In the genomic region with DNA sequence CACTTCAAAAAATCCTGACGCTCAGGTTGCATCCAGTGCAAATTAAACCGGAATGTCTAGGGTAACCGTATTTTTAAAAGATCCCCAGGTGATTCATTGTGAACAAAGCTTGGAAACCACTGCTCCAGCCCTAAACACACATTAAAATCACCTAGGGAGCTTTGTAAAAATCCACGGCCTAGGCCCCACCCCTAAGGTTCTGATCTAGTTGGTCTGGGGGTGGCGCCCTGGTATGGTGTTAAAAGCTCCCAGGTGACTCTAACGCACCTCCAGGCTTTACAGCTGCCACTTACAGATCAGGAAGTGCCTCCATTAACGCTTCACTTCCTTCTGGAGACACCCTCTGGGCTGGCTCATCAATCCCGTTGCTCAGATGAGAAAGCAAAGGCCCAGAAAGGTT, we compare ENCODE assay signal across 15 cellular contexts.
DNase-seq lines count a peak whose midpoint lies in the region; ATAC-seq and TF ChIP-seq lines count a peak whose summit lies in the region.
"Had no signal": no experiment of that assay in that cellular context is flagged by ENCODE, and none has a peak within 500 bp of the region (broad histone marks: within the 10 kb centered on the region; RNA-seq: fewer than 3 reads in every experiment).

No MANE protein-coding gene starts in this region.

- in situ Hi-C loops in G401 (cut with HindIII; ENCODE audit: low sequenced_read_pairs): no loop called here

- H3K4me1 ChIP-seq in NT2/D1 (ENCODE audit: insufficient read depth, insufficient read length) (peaks cover 35% of the 10 kb centered on the region), iPS-15b (ENCODE audit: control insufficient read depth, insufficient read depth, low read length) (peaks cover 6% of the 10 kb centered on the region)

- WGBS in lower leg skin, 2 donors: 46 to 51% methylated on average over 8 of the region's 8 CpGs

- H3K9ac ChIP-seq in NT2/D1 (ENCODE audit: insufficient read length, low read depth) (peak overlapping the region; percentile 26), iPS-15b (ENCODE audit: low read depth, low read length) (peak overlapping the region; percentile 37)

- TF ChIP-seq POLR2A in lower leg skin (IDR thresholded peaks at IDR 0.05): no peak

- peak; percentile 53 for DNase-seq in DMS79 (lab: John Stamatoyannopoulos, UW)
- DNase-seq in NCI-H2029 treated with DMSO at 0.1 percent for 48 hours (lab: John Stamatoyannopoulos, UW): peak; percentile 55
- DNase-seq in NT2/D1 (ENCODE audit: low read depth, low spot score): no peak
- no peak for DNase-seq in G401 (ENCODE audit: low spot score)
- no peak for DNase-seq in mesenteric fat pad (ENCODE audit: low spot score)
- DNase-seq in lower leg skin (ENCODE audit: low spot score in 2 of 2): no peak
- DNase-seq: activated CD4-positive, CD25-positive, alpha-beta regulatory T cell; activated CD8-positive, alpha-beta memory T cell treated with anti-CD3 and anti-CD28 coated beads, Interleukin-2, amount 10 ng/mL, durations not matched to agents 7 days and 5 days; activated gamma-delta T cell treated with Interleukin-2 at 50 U/mL for 16 hours; KG1; NCI-H1930; right cardiac atrium; SW 1271 had no signal

- H3K36me3 ChIP-seq in NT2/D1 (ENCODE audit: insufficient read depth, insufficient read length, low read length): no peaks in the 10 kb centered on the region
- H3K36me3 ChIP-seq in iPS-15b (ENCODE audit: control insufficient read depth, insufficient read depth, low read length): peaks cover 9% of the 10 kb centered on the region

- no peak for TF ChIP-seq CTCF in lower leg skin (IDR thresholded peaks at IDR 0.05)

- H3K4me3 ChIP-seq in NT2/D1 (ENCODE audit: insufficient read length, low read depth) (no peak overlapping the region), iPS-15b (ENCODE audit: low read depth, low read length) (no peak overlapping the region), lower leg skin (ENCODE audit: low read depth, poor library complexity, severe bottlenecking) (no peak overlapping the region)

- intact Hi-C loops in lower leg skin (cut with DNase I; ENCODE audit: low total_unique reads): no loop called here

- ATAC-seq in GM18868 (IDR thresholded peaks at IDR 0.05; ENCODE audit: unreplicated experiment): no peak
- ATAC-seq: activated CD8-positive, alpha-beta memory T cell treated with anti-CD3 and anti-CD28 coated beads, Interleukin-2, amount 10 ng/mL, durations not matched to agents 7 days and 5 days; right cardiac atrium had no signal

- H3K27me3 ChIP-seq in NT2/D1 (ENCODE audit: insufficient read depth, insufficient read length) (no peaks in the 10 kb centered on the region), iPS-15b (ENCODE audit: control insufficient read depth, insufficient read depth, low read length) (no peaks in the 10 kb centered on the region)

- H3K9me3 ChIP-seq in NT2/D1 (ENCODE audit: insufficient read depth, low read length) (no peaks in the 10 kb centered on the region), iPS-15b (ENCODE audit: control insufficient read depth, insufficient read depth, low read length) (no peaks in the 10 kb centered on the region)

Comparison
In these comparisons a context has a peak if more than half of its experiments do, and no peak if none do; other contexts are left out.
1. DNase-seq: peak in DMS79 (single experiment) and NCI-H2029 treated with DMSO at 0.1 percent for 48 hours (single experiment); none in NT2/D1 (single experiment), G401 (single experiment), mesenteric fat pad (single experiment) and lower leg skin (0 of 2).